ENCODE assay signal across 11 cellular contexts in genomic region chr12:31962076-31962475, GRCh38. TPM values are rescaled to one million over a fixed set of nuclear protein-coding genes. Genes with fewer than 3 reads are reported as not detected.
A peak's percentile ranks its signal among the peaks of the same experiment; 100 is the strongest.
DNase-seq lines count a peak whose midpoint lies in the region; ATAC-seq and TF ChIP-seq lines count a peak whose summit lies in the region.
"Had no signal": no experiment of that assay in that cellular context is flagged by ENCODE, and none has a peak within 500 bp of the region (broad histone marks: within the 10 kb centered on the region; RNA-seq: fewer than 3 reads in every experiment).

No MANE protein-coding gene starts in this region.

- TF ChIP-seq CTCF in breast epithelium (IDR thresholded peaks at IDR 0.05) (no peak), mammary epithelial cell (conservative IDR thresholded peaks at IDR 0.05 in 1 of 2, IDR thresholded peaks at IDR 0.05 in 1 of 2; ENCODE audit: extremely low read depth in 1 of 2, insufficient read depth in 1 of 2, low read depth in 1 of 2, low read length in 2 of 2) (no peak), lower lobe of right lung (IDR thresholded peaks at IDR 0.05) (no peak), thyroid gland (IDR thresholded peaks at IDR 0.05) (no peak)

- H4K8ac ChIP-seq in mesenchymal stem cell (ENCODE audit: low read length), result no peak overlapping the region

- no peak for ATAC-seq in lower lobe of right lung

- CTCF ChIA-PET in mammary epithelial cell (lab: Charles Lee; ENCODE audit: low non-redundant PET), result no interaction called here

- H3K27me3 Mint-ChIP-seq in activated T-helper 2 cell treated with anti-CD3 and anti-CD28 coated beads, Interferon-gamma antibody, Interleukin-2, Interleukin-4, amounts not matched to agents 10 μg/mL and 5 μg/mL and 100 μg/mL, durations not matched to agents 14 hours and 24 hours and 36 hours (ENCODE audit: low read depth), result no peaks in the 10 kb centered on the region

- H3K36me3 ChIP-seq in breast epithelium (no peaks in the 10 kb centered on the region), mammary epithelial cell (ENCODE audit: insufficient read depth, low read length) (peaks cover 1% of the 10 kb centered on the region), lower lobe of right lung (peaks cover 38% of the 10 kb centered on the region), thyroid gland (peaks cover 0 to 7% of the 10 kb centered on the region in 2 donors), mesenchymal stem cell (ENCODE audit: control insufficient read depth in 1 of 2, insufficient read depth in 2 of 2, low read depth in 1 of 2, low read length in 2 of 2) (peaks cover 13 to 35% of the 10 kb centered on the region in 2 experiments)

- no peak for DNase-seq in breast epithelium (ENCODE audit: low spot score in 2 of 2)
- DNase-seq in mammary epithelial cell, result no peak
- DNase-seq in activated T-helper 2 cell treated with anti-CD3 and anti-CD28 coated beads, Interferon-gamma antibody, Interleukin-2, Interleukin-4, amounts not matched to agents 10 μg/mL and 5 μg/mL and 100 μg/mL, durations not matched to agents 14 hours and 24 hours and 36 hours (ENCODE audit: low spot score), result no peak
- no peak for DNase-seq in lower lobe of right lung
- DNase-seq in thyroid gland, result peak; percentile 57 to 72
- DNase-seq in NCI-H510A (lab: John Stamatoyannopoulos, UW), result no peak
- no peak for DNase-seq in NCI-H526 treated with DMSO at 0.1 percent for 48 hours (lab: John Stamatoyannopoulos, UW)
- no peak for DNase-seq in mesenchymal stem cell
- DNase-seq: NCI-H1436 treated with DMSO at 0.1 percent for 48 hours; stimulated activated CD4-positive, alpha-beta T cell treated with anti-CD3 and anti-CD28 coated beads, Interleukin-4, amount 100 ng/mL, for 24 hours had no signal

- H3K27me3 ChIP-seq in breast epithelium (no peaks in the 10 kb centered on the region), mammary epithelial cell (ENCODE audit: insufficient read depth, low read length) (no peaks in the 10 kb centered on the region), lower lobe of right lung (ENCODE audit: low read depth) (no peaks in the 10 kb centered on the region), thyroid gland (no peaks in the 10 kb centered on the region), mesenchymal stem cell (ENCODE audit: control insufficient read depth in 1 of 2, insufficient read depth in 1 of 2, low read length in 2 of 2) (no peaks in the 10 kb centered on the region)

- no peak overlapping the region for H4K91ac ChIP-seq in mesenchymal stem cell (ENCODE audit: low read length)

- intact Hi-C loops in breast epithelium (cut with DNase I; ENCODE audit: low total_unique reads), result loop anchor here (5.0 kb wide), 1 partner anchor 345 kb away; no protein-coding TSS in a partner anchor
- intact Hi-C loops in mammary epithelial cell (cut with micrococcal nuclease), result loop anchor here (5.0 kb wide), 1 partner anchor 280 kb away; no protein-coding TSS in a partner anchor
- intact Hi-C loops in activated T-helper 2 cell treated with anti-CD3 and anti-CD28 coated beads, Interferon-gamma antibody, Interleukin-2, Interleukin-4, amounts not matched to agents 10 μg/mL and 5 μg/mL and 100 μg/mL, durations not matched to agents 14 hours and 24 hours and 36 hours (cut with micrococcal nuclease), result loop anchor here (5.0 kb wide), 1 partner anchor 170 kb away; no protein-coding TSS in a partner anchor
- intact Hi-C loops in lower lobe of right lung (cut with DNase I), result no loop called here
- intact Hi-C loops in thyroid gland (cut with DNase I), result loop anchor here (5.0 kb wide), 1 partner anchor 300 kb away; no protein-coding TSS in a partner anchor

- TF ChIP-seq POLR2A in breast epithelium (IDR thresholded peaks at IDR 0.05) (no peak), thyroid gland (IDR thresholded peaks at IDR 0.05) (no peak)

- H3K27ac ChIP-seq in breast epithelium (no peak overlapping the region), mammary epithelial cell (ENCODE audit: insufficient read depth, low read depth, low read length) (no peak overlapping the region), lower lobe of right lung (peak overlapping the region; percentile 88), thyroid gland (peak overlapping the region in 1 of 3 donors; percentile 4), mesenchymal stem cell (ENCODE audit: low read length, poor library complexity, severe bottlenecking) (no peak overlapping the region)
- H3K27ac ChIP-seq: HL-60 had no signal

- H3K27ac Mint-ChIP-seq in activated T-helper 2 cell treated with anti-CD3 and anti-CD28 coated beads, Interferon-gamma antibody, Interleukin-2, Interleukin-4, amounts not matched to agents 10 μg/mL and 5 μg/mL and 100 μg/mL, durations not matched to agents 14 hours and 24 hours and 36 hours, result peak overlapping the region; percentile 22

- H3K4me1 ChIP-seq in breast epithelium (peaks cover 5 to 9% of the 10 kb centered on the region in 2 donors), mammary epithelial cell (ENCODE audit: insufficient read depth, low read length) (peaks cover 12% of the 10 kb centered on the region), lower lobe of right lung (peaks cover 60% of the 10 kb centered on the region), thyroid gland (peaks cover 34 to 45% of the 10 kb centered on the region in 2 donors), mesenchymal stem cell (ENCODE audit: control insufficient read depth, insufficient read depth, low read depth, low read length) (peaks cover 7% of the 10 kb centered on the region)

- no peak overlapping the region for H2BK12ac ChIP-seq in mesenchymal stem cell (ENCODE audit: low read length in 2 of 2)

- H3K79me2 ChIP-seq in mammary epithelial cell (ENCODE audit: insufficient read depth, low read length), result peaks cover 72% of the 10 kb centered on the region

- in situ Hi-C loops in mammary epithelial cell (cut with MboI; ENCODE audit: low sequenced_read_pairs in 2 of 2), result loop anchor here in 1 of 2 donors (25.0 kb wide), 1 partner anchor 300 kb away; the partner anchor contains the start of gene ETFBKMT

- no peak overlapping the region for H3K4ac ChIP-seq in mesenchymal stem cell (ENCODE audit: low read depth in 1 of 2, low read length in 2 of 2)

- no peak overlapping the region for H2BK15ac ChIP-seq in mesenchymal stem cell (ENCODE audit: low read depth, poor library complexity, severe bottlenecking)

- H3K4me2 ChIP-seq in mammary epithelial cell (ENCODE audit: insufficient read depth, low read depth, low read length) (no peak overlapping the region), mesenchymal stem cell (ENCODE audit: low read length, poor library complexity, severe bottlenecking) (no peak overlapping the region)

- H3K18ac ChIP-seq in mesenchymal stem cell (ENCODE audit: low read depth in 1 of 2, low read length in 2 of 2), result no peak overlapping the region

- H3K9ac ChIP-seq in mammary epithelial cell (ENCODE audit: insufficient read depth, low read length), result no peak overlapping the region
- no peak overlapping the region for H3K9ac ChIP-seq in mesenchymal stem cell (ENCODE audit: low read length)

- no peak overlapping the region for H3K23ac ChIP-seq in mesenchymal stem cell (ENCODE audit: low read length in 2 of 2)

- H3K79me1 ChIP-seq in mesenchymal stem cell (replicated peaks; ENCODE audit: low read length, poor library complexity, severe bottlenecking), result peaks cover 24% of the 10 kb centered on the region

- peak overlapping the region; percentile 42 for H3K4me3 Mint-ChIP-seq in activated T-helper 2 cell treated with anti-CD3 and anti-CD28 coated beads, Interferon-gamma antibody, Interleukin-2, Interleukin-4, amounts not matched to agents 10 μg/mL and 5 μg/mL and 100 μg/mL, durations not matched to agents 14 hours and 24 hours and 36 hours (ENCODE audit: low read depth)

- peaks cover 24% of the 10 kb centered on the region for H3K9me3 Mint-ChIP-seq in activated T-helper 2 cell treated with anti-CD3 and anti-CD28 coated beads, Interferon-gamma antibody, Interleukin-2, Interleukin-4, amounts not matched to agents 10 μg/mL and 5 μg/mL and 100 μg/mL, durations not matched to agents 14 hours and 24 hours and 36 hours

- no peak overlapping the region for H2BK5ac ChIP-seq in mesenchymal stem cell (ENCODE audit: low read depth, low read length, poor library complexity, severe bottlenecking)

- H3K9me3 ChIP-seq in breast epithelium, result no peaks in the 10 kb centered on the region
- no peaks in the 10 kb centered on the region for H3K9me3 ChIP-seq in mammary epithelial cell (replicated peaks; ENCODE audit: insufficient read depth, low read length)
- no peaks in the 10 kb centered on the region for H3K9me3 ChIP-seq in lower lobe of right lung
- no peaks in the 10 kb centered on the region for H3K9me3 ChIP-seq in thyroid gland
- H3K9me3 ChIP-seq in mesenchymal stem cell (ENCODE audit: control insufficient read depth, low read length), result no peaks in the 10 kb centered on the region

- WGBS in mammary epithelial cell (ENCODE audit: low coverage, missing lambda C conversion rate), result 100% methylated on average over 4 of the region's 4 CpGs
- WGBS in thyroid gland, 2 donors, result 46 to 60% methylated on average over 4 of the region's 4 CpGs
- 92% methylated on average over 3 of the region's 4 CpGs for WGBS in mesenchymal stem cell

- peaks cover 68% of the 10 kb centered on the region for H3K4me1 Mint-ChIP-seq in activated T-helper 2 cell treated with anti-CD3 and anti-CD28 coated beads, Interferon-gamma antibody, Interleukin-2, Interleukin-4, amounts not matched to agents 10 μg/mL and 5 μg/mL and 100 μg/mL, durations not matched to agents 14 hours and 24 hours and 36 hours (ENCODE audit: low read depth)

- BruUV-seq in mammary epithelial cell (replicated peaks; lab: Mats Ljungman, UMichigan), result no TSS peak

- dilution Hi-C loops in mammary epithelial cell (cut with HindIII; ENCODE audit: low sequenced_read_pairs), result no loop called here

- H4K20me1 ChIP-seq in mammary epithelial cell (ENCODE audit: insufficient read depth, low read length), result no peaks in the 10 kb centered on the region

- no peak overlapping the region for H2AK5ac ChIP-seq in mesenchymal stem cell (ENCODE audit: low read length, severe bottlenecking)

- H3K36me3 Mint-ChIP-seq in activated T-helper 2 cell treated with anti-CD3 and anti-CD28 coated beads, Interferon-gamma antibody, Interleukin-2, Interleukin-4, amounts not matched to agents 10 μg/mL and 5 μg/mL and 100 μg/mL, durations not matched to agents 14 hours and 24 hours and 36 hours (ENCODE audit: low read depth), result peaks cover 81% of the 10 kb centered on the region

- H2BK120ac ChIP-seq in mesenchymal stem cell (ENCODE audit: low read depth, low read length), result no peak overlapping the region

- H3K14ac ChIP-seq in mesenchymal stem cell (ENCODE audit: low read length in 2 of 2), result no peak overlapping the region

- H3K4me3 ChIP-seq in breast epithelium, result peak overlapping the region in 2 of 3 donors; percentile 73
- H3K4me3 ChIP-seq in mammary epithelial cell (replicated peaks in 1 of 3; ENCODE audit: insufficient read depth in 1 of 3, low read depth in 2 of 3, low read length in 3 of 3), result no peak overlapping the region
- H3K4me3 ChIP-seq in lower lobe of right lung, result peak overlapping the region; percentile 74
- no peak overlapping the region for H3K4me3 ChIP-seq in thyroid gland (replicated peaks in 1 of 3)
- no peak overlapping the region for H3K4me3 ChIP-seq in mesenchymal stem cell (ENCODE audit: insufficient read depth in 1 of 2, low read depth in 1 of 2, low read length in 2 of 2)

- H2AFZ ChIP-seq in mammary epithelial cell (ENCODE audit: low read depth, low read length) (no peak overlapping the region), mesenchymal stem cell (ENCODE audit: low read depth, low read length) (no peak overlapping the region)

RNA-seq across cellular contexts. Expression of gene RESF1, which starts 2.9 kb away (rescaled TPM):
- 100 to 1,000 TPM in 1 of 3 donors, 10 to 100 TPM in 2; 75.0 to 123 (median 99.6) TPM for total RNA-seq in breast epithelium
- 10 to 100 TPM; 21.0 to 21.3 TPM for total RNA-seq in mammary epithelial cell
- 10.9 TPM for polyA plus RNA-seq in mammary epithelial cell
- polyA minus RNA-seq in mammary epithelial cell, result 13.7 TPM
- total RNA-seq in activated T-helper 2 cell treated with anti-CD3 and anti-CD28 coated beads, Interferon-gamma antibody, Interleukin-2, Interleukin-4, amounts not matched to agents 10 μg/mL and 5 μg/mL and 100 μg/mL, durations not matched to agents 14 hours and 24 hours and 36 hours, result 41.9 and 43.2 TPM in 2 replicates
- total RNA-seq in lower lobe of right lung, result 77.2 TPM
- 10 to 100 TPM; 62.5 to 75.1 (median 63.3) TPM for total RNA-seq in thyroid gland
- polyA plus RNA-seq in mesenchymal stem cell (2013, experiment 1 of 2), result 25.5 TPM
- 27.5 TPM for polyA plus RNA-seq in mesenchymal stem cell (2013, experiment 2 of 2)

Comparison
In these comparisons a context has a peak if more than half of its experiments do, and no peak if none do; other contexts are left out.
1. H3K4me3 ChIP-seq: peak in breast epithelium (2 of 3) and lower lobe of right lung (single experiment); none in mammary epithelial cell (0 of 3), thyroid gland (0 of 3) and mesenchymal stem cell (0 of 2).
2. DNase-seq: peak in thyroid gland (2 of 2); none in breast epithelium (0 of 2), mammary epithelial cell (single experiment), activated T-helper 2 cell treated with anti-CD3 and anti-CD28 coated beads, Interferon-gamma antibody, Interleukin-2, Interleukin-4, amounts not matched to agents 10 μg/mL and 5 μg/mL and 100 μg/mL, durations not matched to agents 14 hours and 24 hours and 36 hours (single experiment), lower lobe of right lung (single experiment), NCI-H510A (single experiment), NCI-H526 treated with DMSO at 0.1 percent for 48 hours (single experiment) and mesenchymal stem cell (single experiment).